1 cellular context compared by ENCODE assay signal in genomic region chr11:5240458-5240857, GRCh38.
TF ChIP-seq lines count a peak whose summit lies in the region.

No MANE protein-coding gene starts in this region.

TF ChIP-seq in K562, 482 proteins besides CTCF, POLR2A, EP300 and RAD21:
- 0 out of 2 replicates have a peak, but pooled peaks have one; percentile 30 for TF ChIP-seq ZNF436 (CRISPR knock-in tag; IDR thresholded peaks at IDR 0.05)
- TF ChIP-seq CGGBP1 (CRISPR knock-in tag; IDR thresholded peaks at IDR 0.05), result peak; percentile 40; the same call in 1 of the 2 replicates
- TF ChIP-seq ZBTB17 (CRISPR knock-in tag; IDR thresholded peaks at IDR 0.05), result peak; percentile 40; the same call in 1 of the 2 replicates
- TF ChIP-seq STAT5B (CRISPR knock-in tag; IDR thresholded peaks at IDR 0.05), result no peak
- TF ChIP-seq ZNF134 (CRISPR knock-in tag; conservative IDR thresholded peaks at IDR 0.05), result no peak
- no peak for TF ChIP-seq PTTG1 (tag; IDR thresholded peaks at IDR 0.05; ENCODE audit: low read depth)
- no peak for TF ChIP-seq CEBPG (CRISPR knock-in tag; IDR thresholded peaks at IDR 0.05)
- peak in 1 of 2 experiments; percentile 59; a peak in 1 of 4 replicates for TF ChIP-seq CEBPG (tag; conservative IDR thresholded peaks at IDR 0.05 in 1 of 2, IDR thresholded peaks at IDR 0.05 in 1 of 2)
- TF ChIP-seq CEBPB (tag; IDR thresholded peaks at IDR 0.05), result peak; percentile 72
- peak; percentile 37; the same call in 1 of the 2 replicates for TF ChIP-seq POLR2G (IDR thresholded peaks at IDR 0.05; ENCODE audit: low read depth, low read length)
- no peak for TF ChIP-seq ZNF511 (CRISPR knock-in tag; IDR thresholded peaks at IDR 0.05)
